16 cellular contexts compared by ENCODE assay signal in genomic region chr20:59074456-59074855, GRCh38. TPM values are rescaled to one million over a fixed set of nuclear protein-coding genes. Genes with fewer than 3 reads are reported as not detected.
DNase-seq lines count a peak whose midpoint lies in the region; ATAC-seq and TF ChIP-seq lines count a peak whose summit lies in the region.
"Had no signal": no experiment of that assay in that cellular context is flagged by ENCODE, and none has a peak within 500 bp of the region (broad histone marks: within the 10 kb centered on the region; RNA-seq: fewer than 3 reads in every experiment).

No MANE protein-coding gene starts in this region.

- no peak overlapping the region for H3K4me3 Mint-ChIP-seq in activated T-cell treated with anti-CD3 and anti-CD28 coated beads, Interleukin-2, amount 50 U/mL, for 4 hours
- H3K4me3 Mint-ChIP-seq in activated naive CD8-positive, alpha-beta T cell treated with anti-CD3 and anti-CD28 coated beads, Interleukin-2, amount 50 U/mL, for 24 hours, result no peak overlapping the region
- H3K4me3 Mint-ChIP-seq: activated naive CD8-positive, alpha-beta T cell treated with anti-CD3 and anti-CD28 coated beads, Interleukin-2, amount 10 ng/mL, durations not matched to agents 7 days and 5 days; central memory CD8-positive, alpha-beta T cell; naive thymus-derived CD4-positive, alpha-beta T cell had no signal

- H3K27me3 Mint-ChIP-seq in activated T-cell treated with anti-CD3 and anti-CD28 coated beads, Interleukin-2, amount 50 U/mL, for 4 hours (ENCODE audit: low read depth), result peaks cover 6% of the 10 kb centered on the region
- H3K27me3 Mint-ChIP-seq in activated naive CD8-positive, alpha-beta T cell treated with anti-CD3 and anti-CD28 coated beads, Interleukin-2, amount 50 U/mL, for 24 hours, result peaks cover 25% of the 10 kb centered on the region

- H3K4me1 Mint-ChIP-seq in activated T-cell treated with anti-CD3 and anti-CD28 coated beads, Interleukin-2, amount 50 U/mL, for 4 hours (ENCODE audit: low read depth), result peaks cover 19% of the 10 kb centered on the region
- peaks cover 57% of the 10 kb centered on the region for H3K4me1 Mint-ChIP-seq in activated naive CD8-positive, alpha-beta T cell treated with anti-CD3 and anti-CD28 coated beads, Interleukin-2, amount 50 U/mL, for 24 hours

- ATAC-seq in activated T-cell treated with anti-CD3 and anti-CD28 coated beads, Interleukin-2, amount 50 U/mL, for 4 hours, result peak; percentile 62 to 78
- peak; percentile 57 for ATAC-seq in activated naive CD8-positive, alpha-beta T cell treated with anti-CD3 and anti-CD28 coated beads, Interleukin-2, amount 50 U/mL, for 24 hours
- peak; percentile 76 for ATAC-seq in omental fat pad (ENCODE audit: low FRiP score)
- ATAC-seq in GM18498 (IDR thresholded peaks at IDR 0.05; ENCODE audit: unreplicated experiment), result no peak
- ATAC-seq: gastrocnemius medialis; naive thymus-derived CD4-positive, alpha-beta T cell had no signal

- DNase-seq in activated T-cell treated with anti-CD3 and anti-CD28 coated beads, Interleukin-2, amount 50 U/mL, for 4 hours, result no peak
- DNase-seq in activated T-cell treated with anti-CD3 and anti-CD28 coated beads, Interleukin-2, amount 50 U/mL, for 1 hour, result no peak
- DNase-seq in HT1080 (ENCODE audit: low read depth) (peak; percentile 5), omental fat pad (ENCODE audit: low spot score) (no peak), NCI-H187 treated with DMSO at 0.1 percent for 48 hours (lab: John Stamatoyannopoulos, UW) (no peak), DMS79 treated with DMSO at 0.1 percent for 48 hours (lab: John Stamatoyannopoulos, UW) (no peak)
- no peak for DNase-seq in activated naive CD8-positive, alpha-beta T cell treated with anti-CD3 and anti-CD28 coated beads, Interleukin-2, amount 50 U/mL, for 24 hours
- DNase-seq: activated naive CD8-positive, alpha-beta T cell treated with anti-CD3 and anti-CD28 coated beads, Interleukin-2, amount 10 ng/mL, durations not matched to agents 7 days and 5 days; COR-L47; gastrocnemius medialis; naive thymus-derived CD4-positive, alpha-beta T cell; NCI-H187; NCI-H510A treated with DMSO at 0.1 percent for 48 hours had no signal

- no peaks in the 10 kb centered on the region for H3K36me3 Mint-ChIP-seq in activated T-cell treated with anti-CD3 and anti-CD28 coated beads, Interleukin-2, amount 50 U/mL, for 4 hours (ENCODE audit: insufficient read depth)
- H3K36me3 Mint-ChIP-seq in activated naive CD8-positive, alpha-beta T cell treated with anti-CD3 and anti-CD28 coated beads, Interleukin-2, amount 50 U/mL, for 24 hours (ENCODE audit: low read depth), result no peaks in the 10 kb centered on the region
- H3K36me3 Mint-ChIP-seq: activated naive CD8-positive, alpha-beta T cell treated with anti-CD3 and anti-CD28 coated beads, Interleukin-2, amount 10 ng/mL, durations not matched to agents 7 days and 5 days; naive thymus-derived CD4-positive, alpha-beta T cell had no signal

- no peaks in the 10 kb centered on the region for H3K9me3 Mint-ChIP-seq in activated T-cell treated with anti-CD3 and anti-CD28 coated beads, Interleukin-2, amount 50 U/mL, for 4 hours
- H3K9me3 Mint-ChIP-seq in activated naive CD8-positive, alpha-beta T cell treated with anti-CD3 and anti-CD28 coated beads, Interleukin-2, amount 50 U/mL, for 24 hours, result no peaks in the 10 kb centered on the region
- H3K9me3 Mint-ChIP-seq: activated naive CD8-positive, alpha-beta T cell treated with anti-CD3 and anti-CD28 coated beads, Interleukin-2, amount 10 ng/mL, durations not matched to agents 7 days and 5 days; central memory CD8-positive, alpha-beta T cell; naive thymus-derived CD4-positive, alpha-beta T cell had no signal

- H3K27ac Mint-ChIP-seq in activated naive CD8-positive, alpha-beta T cell treated with anti-CD3 and anti-CD28 coated beads, Interleukin-2, amount 50 U/mL, for 24 hours, result no peak overlapping the region
- H3K27ac Mint-ChIP-seq: activated naive CD8-positive, alpha-beta T cell treated with anti-CD3 and anti-CD28 coated beads, Interleukin-2, amount 10 ng/mL, durations not matched to agents 7 days and 5 days; naive thymus-derived CD4-positive, alpha-beta T cell had no signal

- no peak for TF ChIP-seq CTCF in omental fat pad (IDR thresholded peaks at IDR 0.05)

RNA-seq across cellular contexts. Expression of gene PRELID3B, which starts 31.9 kb away (rescaled TPM):
- 100 to 1,000 TPM; 147 to 174 (median 160) TPM for total RNA-seq in activated T-cell treated with anti-CD3 and anti-CD28 coated beads, Interleukin-2, amount 50 U/mL, for 4 hours
- 87.6 and 93.3 TPM in 2 replicates for total RNA-seq in HT1080 (2014; rRNA removed; shearing (Covaris generic))
- polyA plus RNA-seq in HT1080 (2015; cell fraction: cytosol; rRNA removed), result 68.4 and 76.1 TPM in 2 replicates
- polyA plus RNA-seq in HT1080 (2015; cell fraction: nucleus; rRNA removed), result 31.5 and 32.8 TPM in 2 replicates
- total RNA-seq in omental fat pad, result 10 to 100 TPM; 33.1 to 71.1 (median 51.2) TPM

RNA-seq across cellular contexts. Expression of gene ATP5F1E, which starts 42.3 kb away (rescaled TPM):
- total RNA-seq in activated T-cell treated with anti-CD3 and anti-CD28 coated beads, Interleukin-2, amount 50 U/mL, for 4 hours, result 10 to 100 TPM; 86.1 to 99.3 (median 95.0) TPM
- 33.9 and 42.1 TPM in 2 replicates for total RNA-seq in HT1080 (2014; rRNA removed; shearing (Covaris generic))
- 26.8 and 36.8 TPM in 2 replicates for polyA plus RNA-seq in HT1080 (2015; cell fraction: cytosol; rRNA removed)
- 10.4 and 13.3 TPM in 2 replicates for polyA plus RNA-seq in HT1080 (2015; cell fraction: nucleus; rRNA removed)
- total RNA-seq in omental fat pad, result 10 to 100 TPM; 33.4 to 46.4 (median 37.5) TPM

RNA-seq across cellular contexts. Expression of gene TUBB1, which starts 55.2 kb away (rescaled TPM):
- total RNA-seq in activated T-cell treated with anti-CD3 and anti-CD28 coated beads, Interleukin-2, amount 50 U/mL, for 4 hours, result not detected
- total RNA-seq in HT1080 (2014; rRNA removed; shearing (Covaris generic)), result not detected in 2 replicates
- polyA plus RNA-seq in HT1080 (2015; cell fraction: cytosol; rRNA removed), result not detected in 2 replicates
- polyA plus RNA-seq in HT1080 (2015; cell fraction: nucleus; rRNA removed), result 0.05 TPM in 1 of 2 replicates, not detected in the other
- total RNA-seq in omental fat pad, result under 1 TPM; 0.19 to 0.56 (median 0.36) TPM
- total RNA-seq: activated naive CD8-positive, alpha-beta T cell treated with anti-CD3 and anti-CD28 coated beads, Interleukin-2, amount 10 ng/mL, durations not matched to agents 7 days and 5 days had no signal
- polyA plus RNA-seq: smooth muscle cell had no signal
